Comparison of ENCODE assay signal across 6 cellular contexts in genomic region chr13:97017322-97017721, GRCh38. TPM values are rescaled to one million over a fixed set of nuclear protein-coding genes. Genes with fewer than 3 reads are reported as not detected.
"Had no signal": no experiment of that assay in that cellular context is flagged by ENCODE, and none has a peak within 500 bp of the region (broad histone marks: within the 10 kb centered on the region; RNA-seq: fewer than 3 reads in every experiment).

No MANE protein-coding gene starts in this region.

- H3K9ac ChIP-seq: KMS-11 had no signal

- H3K27ac ChIP-seq: KMS-11 had no signal

- H2AFZ ChIP-seq: GM23338 had no signal

- H3K4me2 ChIP-seq: KMS-11 had no signal

RNA-seq across cellular contexts. Expression of gene OXGR1, which starts 23.0 kb away (rescaled TPM):
- total RNA-seq: H9, HepG2, HFFc6 had no signal
- polyA plus RNA-seq: HepG2, IgD-negative memory B cell had no signal
